14 cellular contexts compared by ENCODE assay signal in the genomic region with DNA sequence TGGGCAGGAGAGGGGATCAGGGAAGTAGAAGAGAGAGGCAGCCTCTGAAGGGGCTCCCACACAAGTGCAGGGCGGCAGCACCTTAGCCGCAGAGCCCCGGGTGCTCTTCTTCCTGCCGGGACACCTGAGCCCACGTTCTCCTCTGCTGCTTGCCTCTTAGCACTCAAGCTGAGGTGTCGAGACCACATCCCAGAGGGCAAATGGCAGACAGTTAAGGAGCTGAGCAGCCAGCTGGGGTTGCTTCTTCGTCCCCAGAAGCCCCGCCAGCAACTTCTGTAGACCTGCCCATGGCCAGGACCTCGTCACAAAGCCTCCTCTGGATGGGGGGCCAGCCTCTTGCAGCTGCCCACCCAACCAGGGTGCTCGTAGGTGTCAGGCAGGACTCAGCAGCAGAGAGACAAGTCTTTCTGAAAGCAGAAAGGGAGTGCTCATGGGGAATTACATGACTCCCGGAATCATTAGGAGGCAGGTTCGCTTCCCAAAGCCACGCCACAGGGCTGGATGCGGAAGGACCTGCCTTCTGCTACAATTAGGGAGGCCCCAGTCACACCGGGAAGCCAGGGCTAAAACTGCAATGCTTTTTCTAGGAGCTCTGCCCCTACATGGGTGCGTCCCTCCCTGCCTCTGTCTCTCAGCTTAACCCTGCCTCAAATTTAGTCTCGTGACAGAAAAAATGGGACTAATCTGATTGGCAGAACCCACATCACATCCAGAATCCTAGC.
DNase-seq lines count a peak whose midpoint lies in the region; ATAC-seq, FAIRE-seq and TF ChIP-seq lines count a peak whose summit lies in the region.
"Had no signal": no experiment of that assay in that cellular context is flagged by ENCODE, and none has a peak within 500 bp of the region (broad histone marks: within the 10 kb centered on the region; RNA-seq: fewer than 3 reads in every experiment).

No MANE protein-coding gene starts in this region.

- H4K8ac ChIP-seq in H1 (ENCODE audit: extremely low read depth, insufficient read depth, low read length), result 0 out of 2 replicates have a peak overlapping the region, but pooled peaks have one; percentile 37

- no peak overlapping the region for H3K4me3 Mint-ChIP-seq in activated CD8-positive, alpha-beta T cell treated with anti-CD3 and anti-CD28 coated beads for 36 hours

- no peaks in the 10 kb centered on the region for H3K23me2 ChIP-seq in H1 (ENCODE audit: low read depth, low read length)

- H3K27me3 Mint-ChIP-seq in activated CD8-positive, alpha-beta T cell treated with anti-CD3 and anti-CD28 coated beads for 36 hours, result no peaks in the 10 kb centered on the region

- H3K9ac ChIP-seq in H1 (replicated peaks in 1 of 4; ENCODE audit: extremely low read depth in 1 of 4, low read depth in 3 of 4, low read length in 3 of 4) (no peak overlapping the region), rectal smooth muscle tissue (ENCODE audit: low read length) (no peak overlapping the region)

- H3K4me3 ChIP-seq in H1 (ENCODE audit: extremely low read depth in 1 of 4, insufficient read depth in 2 of 4, low read depth in 3 of 4, low read length in 4 of 4) (no peak overlapping the region), rectal smooth muscle tissue (ENCODE audit: low read length) (peak overlapping the region; percentile 33)
- H3K4me3 ChIP-seq: A549, PC-9 had no signal

- H2BK20ac ChIP-seq in H1 (ENCODE audit: low read length), result no peak overlapping the region

- TF ChIP-seq EP300 in H1 (IDR thresholded peaks at IDR 0.05; ENCODE audit: borderline replicate concordance in 1 of 2, low read depth in 2 of 2, low read length in 2 of 2), result no peak

- no peaks in the 10 kb centered on the region for H4K20me1 ChIP-seq in H1 (replicated peaks in 1 of 2; ENCODE audit: control insufficient read depth in 1 of 2, insufficient read depth in 2 of 2, low read length in 2 of 2)

- peak overlapping the region; percentile 52; the same call in 1 of the 2 replicates for H2BK12ac ChIP-seq in H1 (ENCODE audit: low read depth, low read length)

- no peak overlapping the region for H2BK5ac ChIP-seq in H1 (ENCODE audit: low read depth, low read length)

- H3K27me3 ChIP-seq in H1 (replicated peaks in 1 of 4; ENCODE audit: control insufficient read depth in 3 of 4, extremely low read depth in 1 of 4, insufficient read depth in 3 of 4, low read length in 3 of 4), result no peaks in the 10 kb centered on the region; a peak in 1 of 7 replicates
- H3K27me3 ChIP-seq in rectal smooth muscle tissue (ENCODE audit: control insufficient read depth, insufficient read depth, low read length), result no peaks in the 10 kb centered on the region

- H3K27ac Mint-ChIP-seq in activated CD8-positive, alpha-beta T cell treated with anti-CD3 and anti-CD28 coated beads for 36 hours, result peak overlapping the region; percentile 7

- no peaks in the 10 kb centered on the region for H3K36me3 ChIP-seq in H1 (ENCODE audit: control insufficient read depth in 2 of 4, insufficient read depth in 4 of 4, low read length in 3 of 4)
- no peaks in the 10 kb centered on the region for H3K36me3 ChIP-seq in rectal smooth muscle tissue (ENCODE audit: control insufficient read depth, insufficient read depth, low read length)

- H4K91ac ChIP-seq in H1 (replicated peaks; ENCODE audit: insufficient read length, low read length), result no peak overlapping the region

- H3K4me1 ChIP-seq in H1 (replicated peaks in 1 of 4; ENCODE audit: control insufficient read depth in 3 of 4, insufficient read depth in 4 of 4, low read length in 3 of 4) (no peaks in the 10 kb centered on the region; a peak in 2 of 7 replicates), rectal smooth muscle tissue (ENCODE audit: control insufficient read depth, insufficient read depth, low read length) (no peaks in the 10 kb centered on the region)

- H2BK120ac ChIP-seq in H1 (replicated peaks; ENCODE audit: low read depth, low read length), result no peak overlapping the region

- peak overlapping the region; percentile 39; the same call in 1 of the 2 replicates for H3K18ac ChIP-seq in H1 (ENCODE audit: extremely low read depth, low read length)

- peak; percentile 20 for DNase-seq in activated CD4-positive, alpha-beta T cell treated with anti-CD3 and anti-CD28 coated beads for 48 hours
- DNase-seq in activated CD4-positive, alpha-beta T cell treated with anti-CD3 and anti-CD28 coated beads, Interleukin-2, amount 50 U/mL, for 1 hour, result no peak
- peak; percentile 67 for DNase-seq in activated CD8-positive, alpha-beta T cell treated with anti-CD3 and anti-CD28 coated beads for 36 hours
- no peak for DNase-seq in H1 (ENCODE audit: low read depth in 1 of 2, low spot score in 2 of 2)
- DNase-seq in NCI-H128 (lab: John Stamatoyannopoulos, UW; ENCODE audit: unreplicated experiment), result no peak
- no peak for DNase-seq in glomerular visceral epithelial cell (ENCODE audit: extremely low spot score)
- no peak for DNase-seq in GM10266 (ENCODE audit: extremely low spot score)
- DNase-seq: dermis blood vessel endothelial cell, mesenchymal stem cell, NCI-H1694, PC-9 had no signal

- H2AFZ ChIP-seq in H1 (ENCODE audit: low read length), result peak overlapping the region; percentile 26; the same call in 1 of the 2 replicates
- H2AFZ ChIP-seq: PC-9 had no signal

- H2AK5ac ChIP-seq in H1 (ENCODE audit: low read depth, low read length), result no peak overlapping the region

- H3K14ac ChIP-seq in H1 (ENCODE audit: insufficient read length), result no peak overlapping the region

- no peak overlapping the region for H3K4ac ChIP-seq in H1 (replicated peaks; ENCODE audit: insufficient read length, low read depth, low read length)

- H3K4me1 Mint-ChIP-seq in activated CD8-positive, alpha-beta T cell treated with anti-CD3 and anti-CD28 coated beads for 36 hours (ENCODE audit: low read depth), result peaks cover 55% of the 10 kb centered on the region

- CTCF ChIA-PET in activated CD8-positive, alpha-beta T cell treated with anti-CD3 and anti-CD28 coated beads for 36 hours (lab: Charles Lee), result interaction anchor here (0.7 to 1.1 kb wide), 4 partner anchors 10 to 395 kb away, joined by 3 read pairs; no protein-coding TSS in a partner anchor
- CTCF ChIA-PET in H1 (lab: Charles Lee; ENCODE audit: partially characterized antibody), result interaction anchor here (0.9 to 1.3 kb wide), 2 partner anchors 97 to 441 kb away, joined by 3 read pairs; no protein-coding TSS in a partner anchor

- H3K23ac ChIP-seq in H1 (ENCODE audit: insufficient read length), result no peak overlapping the region

- intact Hi-C loops in activated CD8-positive, alpha-beta T cell treated with anti-CD3 and anti-CD28 coated beads for 36 hours (cut with micrococcal nuclease), result no loop called here

- peaks cover 7% of the 10 kb centered on the region for H3K9me3 Mint-ChIP-seq in activated CD8-positive, alpha-beta T cell treated with anti-CD3 and anti-CD28 coated beads for 36 hours

- ATAC-seq in activated CD8-positive, alpha-beta T cell treated with anti-CD3 and anti-CD28 coated beads for 36 hours, result peak; percentile 78

- H3K79me1 ChIP-seq in H1 (ENCODE audit: low read depth, low read length), result no peaks in the 10 kb centered on the region

- POLR2A ChIA-PET in activated CD8-positive, alpha-beta T cell treated with anti-CD3 and anti-CD28 coated beads for 36 hours (lab: Charles Lee), result interaction anchor here (1.3 kb wide), 1 partner anchor 9 kb away, joined by 4 read pairs; no protein-coding TSS in a partner anchor
- POLR2A ChIA-PET in H1 (lab: Charles Lee; ENCODE audit: partially characterized antibody), result interaction anchor here (1.0 kb wide), 1 partner anchor 14 kb away, joined by 3 read pairs; no protein-coding TSS in a partner anchor

- H3K56ac ChIP-seq in H1 (replicated peaks; ENCODE audit: insufficient read length, low read depth, low read length), result no peak overlapping the region

- peaks cover 6% of the 10 kb centered on the region for H3K36me3 Mint-ChIP-seq in activated CD8-positive, alpha-beta T cell treated with anti-CD3 and anti-CD28 coated beads for 36 hours (ENCODE audit: low read depth)

- TF ChIP-seq RAD21 in H1 (IDR thresholded peaks at IDR 0.05 in 1 of 2, conservative IDR thresholded peaks at IDR 0.05 in 1 of 2; ENCODE audit: low read depth in 2 of 2, low read length in 2 of 2), result no peak

- no peak for FAIRE-seq in H1 (lab: Jason Lieb, UNC)
- FAIRE-seq: A549, GM18507 had no signal

- H3K9me3 ChIP-seq in H1 (ENCODE audit: insufficient read depth in 2 of 2, low read depth in 1 of 2, low read length in 1 of 2), result peaks cover 0 to 2% of the 10 kb centered on the region in 2 experiments; a peak in 1 of 4 replicates

- WGBS in H1 (ENCODE audit: extremely low coverage in 1 of 2, insufficient coverage in 1 of 2, insufficient read length in 1 of 2, insufficient replicate concordance in 2 of 2, low coverage in 1 of 2, low lambda C conversion rate in 2 of 2, missing lambda C conversion rate in 1 of 2), 2 experiments, result 82% methylated on average over 15 of the region's 17 CpGs; no CpG with 5 or more reads in 1 of the 2 experiments

- TF ChIP-seq CTCF in activated CD8-positive, alpha-beta T cell treated with anti-CD3 and anti-CD28 coated beads for 36 hours (IDR thresholded peaks at IDR 0.05), result no peak
- TF ChIP-seq CTCF in H1 (IDR thresholded peaks at IDR 0.05; ENCODE audit: control extremely low read depth in 1 of 3, insufficient read depth in 1 of 3, low read depth in 1 of 3, low read length in 3 of 3) (no peak), GM10266 (IDR thresholded peaks at IDR 0.05; ENCODE audit: control insufficient read depth, insufficient read depth, low read depth, missing control alignments) (no peak)

- no peak overlapping the region for H2BK15ac ChIP-seq in H1 (ENCODE audit: low read length)

- H4K5ac ChIP-seq in H1 (ENCODE audit: insufficient read length, low read depth, low read length), result no peak overlapping the region

- H3K27ac ChIP-seq in H1 (ENCODE audit: low read depth, low read length), result no peak overlapping the region
- H3K27ac ChIP-seq in rectal smooth muscle tissue (ENCODE audit: low read depth, low read length), result no peak overlapping the region
- H3K27ac ChIP-seq: A549, PC-9 had no signal

- H3K79me2 ChIP-seq in H1 (ENCODE audit: control insufficient read depth in 1 of 2, insufficient read depth in 2 of 2, low read length in 2 of 2), result no peaks in the 10 kb centered on the region

- no peak for TF ChIP-seq POLR2A in H1 (IDR thresholded peaks at IDR 0.05; ENCODE audit: control extremely low read depth in 1 of 2, low read depth in 2 of 2, low read length in 2 of 2)

- no peak overlapping the region for H3K4me2 ChIP-seq in H1 (ENCODE audit: insufficient read depth in 1 of 2, low read depth in 2 of 2, low read length in 2 of 2)
- H3K4me2 ChIP-seq: A549, PC-9 had no signal

TF ChIP-seq in H1, 55 proteins besides CTCF, POLR2A, EP300 and RAD21 (continues in another document):
- TF ChIP-seq EZH2 (IDR thresholded peaks at IDR 0.05; ENCODE audit: low read depth, low read length, severe bottlenecking), result no peak
- no peak for TF ChIP-seq KDM5A (IDR thresholded peaks at IDR 0.05; ENCODE audit: low read length)
- TF ChIP-seq KDM4A (IDR thresholded peaks at IDR 0.05; ENCODE audit: low read depth, low read length, severe bottlenecking), result no peak
- TF ChIP-seq HDAC2 (IDR thresholded peaks at IDR 0.05; ENCODE audit: borderline replicate concordance in 1 of 2, low read depth in 2 of 2, low read length in 2 of 2), result no peak
- TF ChIP-seq CHD1 (IDR thresholded peaks at IDR 0.05; ENCODE audit: low read depth, low read length), result no peak
- no peak for TF ChIP-seq RXRA (IDR thresholded peaks at IDR 0.05; ENCODE audit: insufficient read depth, low read depth, low read length)
- TF ChIP-seq POLR2AphosphoS5 (IDR thresholded peaks at IDR 0.05; ENCODE audit: low read depth, low read length), result no peak

Comparison
In these comparisons a context has a peak if more than half of its experiments do, and no peak if none do; other contexts are left out.
1. DNase-seq: peak in activated CD4-positive, alpha-beta T cell treated with anti-CD3 and anti-CD28 coated beads for 48 hours (single experiment) and activated CD8-positive, alpha-beta T cell treated with anti-CD3 and anti-CD28 coated beads for 36 hours (single experiment); none in activated CD4-positive, alpha-beta T cell treated with anti-CD3 and anti-CD28 coated beads, Interleukin-2, amount 50 U/mL, for 1 hour (single experiment), H1 (0 of 2), NCI-H128 (single experiment), glomerular visceral epithelial cell (single experiment) and GM10266 (single experiment).